In genomic region chrX:20393944-20394343, GRCh38 we compare ENCODE assay signal across 16 cellular contexts.
A peak's percentile ranks its signal among the peaks of the same experiment; 100 is the strongest.
DNase-seq lines count a peak whose midpoint lies in the region; ATAC-seq and TF ChIP-seq lines count a peak whose summit lies in the region.
"Had no signal": no experiment of that assay in that cellular context is flagged by ENCODE, and none has a peak within 500 bp of the region (broad histone marks: within the 10 kb centered on the region; RNA-seq: fewer than 3 reads in every experiment).

No MANE protein-coding gene starts in this region.

- peak in 1 of 2 experiments; percentile 48 for DNase-seq in PC-9
- peak; percentile 36 for DNase-seq in fibroblast of gingiva (ENCODE audit: low read depth)
- DNase-seq in memory B cell (ENCODE audit: low spot score in 2 of 2), result no peak
- no peak for DNase-seq in upper lobe of right lung
- no peak for DNase-seq in hepatic stellate cell (ENCODE audit: low spot score)
- DNase-seq in activated CD4-positive, alpha-beta T cell treated with anti-CD3 and anti-CD28 coated beads for 4 hours, result no peak
- no peak for DNase-seq in mesenteric fat pad (ENCODE audit: low spot score)
- DNase-seq: DMS 273 treated with DMSO at 0.1 percent for 48 hours, H9, NCI-H146, NCI-H2107, NCI-H345, NCI-H526 treated with DMSO at 0.1 percent for 48 hours had no signal

- CTCF ChIA-PET in PC-9 (lab: Charles Lee), result no interaction called here

- no peak for TF ChIP-seq CTCF in PC-9 (conservative IDR thresholded peaks at IDR 0.05)
- TF ChIP-seq CTCF in upper lobe of right lung (IDR thresholded peaks at IDR 0.05), result no peak

- no peaks in the 10 kb centered on the region for H3K9me2 ChIP-seq in PC-9 (ENCODE audit: insufficient read depth)

- no peaks in the 10 kb centered on the region for H3F3A ChIP-seq in PC-9 (ENCODE audit: insufficient read depth, low read depth)

- no peak overlapping the region for H3K4me3 Mint-ChIP-seq in memory B cell
- H3K4me3 Mint-ChIP-seq: H9 had no signal

- no peak overlapping the region for H2AFZ ChIP-seq in PC-9

- H3K36me3 ChIP-seq in PC-9 (ENCODE audit: low read depth) (no peaks in the 10 kb centered on the region), upper lobe of right lung (no peaks in the 10 kb centered on the region)
- H3K36me3 ChIP-seq: SJSA1 had no signal

- POLR2A ChIA-PET in PC-9 (lab: Charles Lee; ENCODE audit: unreplicated experiment), result no interaction called here

- no peaks in the 10 kb centered on the region for H3K27me3 ChIP-seq in PC-9 (ENCODE audit: insufficient read depth, low read depth)
- H3K27me3 ChIP-seq in upper lobe of right lung, result no peaks in the 10 kb centered on the region
- H3K27me3 ChIP-seq: SJSA1 had no signal

- ATAC-seq in memory B cell (ENCODE audit: low read depth), result no peak
- no peak for ATAC-seq in upper lobe of right lung
- ATAC-seq: K562 had no signal

- H3K4me1 ChIP-seq in PC-9 (replicated peaks; ENCODE audit: insufficient read depth) (peaks cover 15% of the 10 kb centered on the region), upper lobe of right lung (no peaks in the 10 kb centered on the region)
- H3K4me1 ChIP-seq: SJSA1 had no signal

- peak overlapping the region; percentile 11; the same call in 1 of the 2 replicates for H3K4me2 ChIP-seq in PC-9

- intact Hi-C loops in PC-9 (cut with micrococcal nuclease; ENCODE audit: unreplicated experiment) (no loop called here), upper lobe of right lung (cut with DNase I) (no loop called here)

- H3K79me2 ChIP-seq in PC-9 (ENCODE audit: low read depth), result no peaks in the 10 kb centered on the region

- H3K36me3 Mint-ChIP-seq in memory B cell, result no peaks in the 10 kb centered on the region

- H3K27me3 Mint-ChIP-seq in memory B cell, result no peaks in the 10 kb centered on the region

- H3K27ac ChIP-seq in PC-9, result no peak overlapping the region
- H3K27ac ChIP-seq in upper lobe of right lung, result peak overlapping the region; percentile 36
- H3K27ac ChIP-seq: RWPE1, SJSA1 had no signal

- H3K9me3 Mint-ChIP-seq in memory B cell, result no peaks in the 10 kb centered on the region

- no TSS peak for BruUV-seq in PC-9 (replicated peaks; lab: Mats Ljungman, UMichigan)

- no peak overlapping the region for H3K4me3 ChIP-seq in PC-9
- H3K4me3 ChIP-seq in upper lobe of right lung, result no peak overlapping the region
- H3K4me3 ChIP-seq: K562, SJSA1 had no signal

- H3K4me1 Mint-ChIP-seq in memory B cell, result peaks cover 6% of the 10 kb centered on the region
- H3K4me1 Mint-ChIP-seq: H9 had no signal

- peak overlapping the region; percentile 48 for H3K27ac Mint-ChIP-seq in memory B cell
- H3K27ac Mint-ChIP-seq: H9 had no signal

- H3K9me3 ChIP-seq in PC-9 (ENCODE audit: insufficient read depth, low read depth) (no peaks in the 10 kb centered on the region), upper lobe of right lung (no peaks in the 10 kb centered on the region)
- H3K9me3 ChIP-seq: SJSA1 had no signal

- no peaks in the 10 kb centered on the region for H4K20me1 ChIP-seq in PC-9 (ENCODE audit: insufficient read depth)
